ENCODE assay signal across 20 cellular contexts in the genomic region with DNA sequence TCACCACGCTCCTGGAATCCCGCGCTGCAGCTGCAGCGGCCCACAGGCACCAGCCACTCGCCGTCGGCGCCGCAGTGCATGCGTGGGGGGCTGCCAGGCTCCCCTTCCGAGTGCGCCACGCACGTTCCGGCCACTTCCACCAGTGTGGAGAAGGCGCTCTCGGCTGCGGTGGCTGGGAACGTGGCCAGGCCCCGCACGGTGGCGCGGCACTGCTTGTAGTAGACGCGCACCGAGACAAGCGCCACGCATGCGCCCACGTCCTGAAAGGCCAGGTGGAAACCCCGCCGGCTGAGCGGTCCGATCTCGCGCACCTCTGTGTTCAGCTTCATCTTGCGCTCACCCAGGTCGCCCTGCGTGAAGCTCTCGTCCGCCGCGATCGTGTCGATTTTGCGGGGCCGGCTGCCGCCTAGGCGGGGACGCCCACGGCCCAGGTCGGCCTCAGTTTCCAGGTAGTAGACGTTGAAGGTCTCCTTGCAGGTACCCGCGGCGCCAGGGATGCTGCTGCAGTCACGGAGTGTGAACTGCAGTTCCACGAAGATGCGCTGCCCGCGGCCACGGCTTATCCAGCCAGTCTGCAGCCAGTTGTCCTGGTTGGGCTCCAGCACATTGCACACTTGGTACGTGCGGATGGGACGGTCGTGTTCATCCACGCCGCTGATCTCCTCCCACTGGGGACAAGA. TPM values are rescaled to one million over a fixed set of nuclear protein-coding genes. Genes with fewer than 3 reads are reported as not detected.
"Had no signal": no experiment of that assay in that cellular context is flagged by ENCODE, and none has a peak within 500 bp of the region (broad histone marks: within the 10 kb centered on the region; RNA-seq: fewer than 3 reads in every experiment).

No MANE protein-coding gene starts in this region.

- DNase-seq: dorsolateral prefrontal cortex; effector memory CD4-positive, alpha-beta T cell; heart left ventricle; hippocampal formation; midbrain; occipital lobe; psoas muscle; retina; stimulated activated CD4-positive, alpha-beta T cell treated with anti-CD3 and anti-CD28 coated beads, Interleukin-15, amount 100 ng/mL, for 24 hours; stimulated activated CD4-positive, alpha-beta T cell treated with anti-CD3 and anti-CD28 coated beads, Interleukin-1b, Interleukin-23, amount 100 ng/mL, for 48 hours; stimulated activated CD4-positive, alpha-beta T cell treated with anti-CD3 and anti-CD28 coated beads, Interleukin-4, amount 100 ng/mL, for 24 hours; stomach; substantia nigra; transverse colon had no signal

- ATAC-seq: esophagus mucosa; heart left ventricle; left lung; natural killer cell treated with Interleukin-12 subunit alpha and Interleukin-12 subunit beta and Interleukin-15 and Interleukin-18, amount 100 ng/mL, for 72 hours; psoas muscle; right lobe of liver; stimulated activated memory B cell treated with anti-CD40 and anti-IgM and Interleukin-4, amounts not matched to agents 10 μg/mL and 1 μg/mL and 100 μg/mL, for 72 hours had no signal

RNA-seq across cellular contexts. Expression of a gene that starts 3.4 kb away (rescaled TPM):
- total RNA-seq: natural killer cell treated with Interleukin-12 subunit alpha and Interleukin-12 subunit beta and Interleukin-15 and Interleukin-18, amount 100 ng/mL, for 72 hours; psoas muscle; thoracic aorta had no signal
